23 cellular contexts compared by ENCODE assay signal in the genomic region with DNA sequence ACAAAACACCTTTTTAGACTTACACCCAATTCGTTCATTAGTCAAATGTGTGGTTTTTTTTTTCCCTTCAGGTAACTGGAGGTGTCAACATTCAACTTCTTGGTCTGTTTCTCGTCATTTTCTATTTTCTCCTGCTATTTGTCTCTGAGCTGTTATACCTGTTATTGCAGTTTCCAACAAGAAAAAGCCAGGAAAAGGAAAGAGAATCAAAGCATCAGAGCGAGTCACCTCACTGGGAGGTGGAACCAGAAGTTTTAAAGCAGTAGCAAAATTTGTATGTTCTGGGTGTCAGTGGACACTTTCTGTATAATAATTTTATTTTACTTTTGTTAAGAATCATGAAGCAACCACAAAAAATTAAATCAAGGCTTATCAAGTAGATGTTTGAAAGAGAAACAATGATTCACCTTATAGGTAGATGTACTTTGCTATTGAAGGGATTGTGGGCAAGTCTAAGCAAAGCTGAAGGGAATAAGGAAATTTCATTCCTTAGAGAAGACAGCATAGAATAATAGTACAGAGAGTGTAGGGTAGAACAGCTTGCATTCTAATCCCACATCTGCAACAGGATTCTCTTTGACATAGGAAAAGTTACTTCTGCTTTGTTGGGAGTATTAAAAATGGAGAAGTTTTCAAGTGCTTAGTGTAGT.
"Had no signal": no experiment of that assay in that cellular context is flagged by ENCODE, and none has a peak within 500 bp of the region (broad histone marks: within the 10 kb centered on the region; RNA-seq: fewer than 3 reads in every experiment).

No MANE protein-coding gene starts in this region.

- H3K9me3 Mint-ChIP-seq: nephron, neural progenitor cell had no signal

- H3K9me3 ChIP-seq: gastrocnemius medialis, prostate gland, right atrium auricular region, testis, tibial artery had no signal

- H3K4me1 ChIP-seq: gastrocnemius medialis, neural progenitor cell, prostate gland, right atrium auricular region, testis, tibial artery had no signal

- H3K4me2 ChIP-seq: neural progenitor cell had no signal

- H2AFZ ChIP-seq: neural progenitor cell had no signal

- H3K36me3 ChIP-seq: gastrocnemius medialis, neural progenitor cell, prostate gland, right atrium auricular region, tibial artery had no signal

- H3K27ac ChIP-seq: coronary artery, gastrocnemius medialis, neural progenitor cell, prostate gland, right atrium auricular region, testis, tibial artery had no signal

- ATAC-seq: gastrocnemius medialis; left lobe of liver; naive thymus-derived CD4-positive, alpha-beta T cell; sciatic nerve; stimulated activated memory B cell treated with anti-CD40 and anti-IgM and Interleukin-4, amounts not matched to agents 10 μg/mL and 1 μg/mL and 100 μg/mL, for 72 hours; stimulated activated naive CD8-positive, alpha-beta T cell treated with anti-CD3 and anti-CD28 coated beads, Interleukin-15, Interleukin-2, amounts not matched to agents 100 U/mL and 50 U/mL, for 24 hours had no signal

- H3K4me3 ChIP-seq: coronary artery, gastrocnemius medialis, lung, neural progenitor cell, prostate gland, right atrium auricular region, testis, tibial artery had no signal

- H3K27ac Mint-ChIP-seq: naive thymus-derived CD4-positive, alpha-beta T cell; nephron; neural progenitor cell; stimulated activated memory B cell treated with anti-CD40 and anti-IgM and Interleukin-4, amounts not matched to agents 10 μg/mL and 1 μg/mL and 100 μg/mL, for 72 hours; type B pancreatic cell had no signal

- H3K27me3 ChIP-seq: gastrocnemius medialis, neural progenitor cell, right atrium auricular region, testis, tibial artery had no signal

- H3K9ac ChIP-seq: neural progenitor cell had no signal

- H3K36me3 Mint-ChIP-seq: naive thymus-derived CD4-positive, alpha-beta T cell; neural progenitor cell; stimulated activated memory B cell treated with anti-CD40 and anti-IgM and Interleukin-4, amounts not matched to agents 10 μg/mL and 1 μg/mL and 100 μg/mL, for 72 hours; type B pancreatic cell had no signal

- DNase-seq: dermis blood vessel endothelial cell; effector memory CD4-positive, alpha-beta T cell; gastrocnemius medialis; head of caudate nucleus; kidney; mesenchymal stem cell; midbrain; naive thymus-derived CD4-positive, alpha-beta T cell; stimulated activated CD4-positive, alpha-beta T cell treated with anti-CD3 and anti-CD28 coated beads, Interleukin-4, amount 100 ng/mL, for 4 hours; stimulated activated naive CD8-positive, alpha-beta T cell treated with anti-CD3 and anti-CD28 coated beads, Interleukin-15, Interleukin-2, amounts not matched to agents 100 U/mL and 50 U/mL, for 24 hours; substantia nigra; testis; tibial artery had no signal
